ENCODE assay signal across 8 cellular contexts in genomic region chr15:78859971-78860733, GRCh38. TPM values are rescaled to one million over a fixed set of nuclear protein-coding genes. Genes with fewer than 3 reads are reported as not detected.
DNase-seq lines count a peak whose midpoint lies in the region; ATAC-seq, FAIRE-seq and TF ChIP-seq lines count a peak whose summit lies in the region.

No MANE protein-coding gene starts in this region.

- no peak for TF ChIP-seq POLR2A in GM12891 (IDR thresholded peaks at IDR 0.05; ENCODE audit: low read depth, low read length)

- ATAC-seq in HG03039 (IDR thresholded peaks at IDR 0.05; ENCODE audit: unreplicated experiment) (peak; percentile 41), HG03025 (IDR thresholded peaks at IDR 0.05; ENCODE audit: low FRiP score, unreplicated experiment) (no peak)

- no peak for DNase-seq in GM12891 (ENCODE audit: insufficient read length, low spot score)
- peak; percentile 81 for DNase-seq in NCI-H226
- peak; percentile 59 for DNase-seq in activated CD4-positive, alpha-beta T cell treated with anti-CD3 and anti-CD28 coated beads for 1 hour
- peak; percentile 96 for DNase-seq in left kidney (ENCODE audit: low read depth, low spot score)
- DNase-seq in stimulated activated CD4-positive, alpha-beta T cell treated with anti-CD3 and anti-CD28 coated beads, Interleukin-1b, Interleukin-23, amount 100 ng/mL, for 24 hours (ENCODE audit: low read depth in 4 of 4, low spot score in 1 of 4) = peak; percentile 47 to 67 (median 62)

- FAIRE-seq in GM12891 (lab: Jason Lieb, UNC) = peak; percentile 68
- FAIRE-seq in colon (lab: Jason Lieb, UNC) = peak; percentile 74

TF ChIP-seq in GM12891, 5 proteins besides CTCF, POLR2A, EP300 and RAD21:
- TF ChIP-seq POU2F2 (IDR thresholded peaks at IDR 0.05; ENCODE audit: low read depth, low read length) = no peak

RNA-seq across cellular contexts. Expression of gene MORF4L1, which starts 12.5 kb away (rescaled TPM):
- polyA plus RNA-seq in GM12891 (2012; ENCODE audit: low read depth, missing spikeins) = 287 TPM

RNA-seq across cellular contexts. Expression of gene ADAMTS7, which starts 48.9 kb away (rescaled TPM):
- polyA plus RNA-seq in GM12891 (2012; ENCODE audit: low read depth, missing spikeins) = 0.33 TPM
